Comparison of ENCODE assay signal across 17 cellular contexts in genomic region chr11:76030973-76031590, GRCh38.
DNase-seq lines count a peak whose midpoint lies in the region; ATAC-seq and TF ChIP-seq lines count a peak whose summit lies in the region.
"Had no signal": no experiment of that assay in that cellular context is flagged by ENCODE, and none has a peak within 500 bp of the region (broad histone marks: within the 10 kb centered on the region; RNA-seq: fewer than 3 reads in every experiment).

No MANE protein-coding gene starts in this region.

- DNase-seq in Caco-2: no peak
- peak; percentile 43 for DNase-seq in NCI-H526 treated with DMSO at 0.1 percent for 48 hours (lab: John Stamatoyannopoulos, UW)
- peak; percentile 59 for DNase-seq in choroid plexus epithelial cell (ENCODE audit: low read depth)
- no peak for DNase-seq in memory B cell (ENCODE audit: low spot score in 2 of 2)
- DNase-seq in stimulated activated CD4-positive, alpha-beta T cell treated with anti-CD3 and anti-CD28 coated beads, Interleukin-4, amount 100 ng/mL, for 1 hour: no peak
- no peak for DNase-seq in effector CD8-positive, alpha-beta T cell (lab: John Stamatoyannopoulos, UW)
- DNase-seq in OCI-M2 (lab: John Stamatoyannopoulos, UW; ENCODE audit: unreplicated experiment): no peak
- DNase-seq: activated CD4-positive, alpha-beta T cell treated with anti-CD3 and anti-CD28 coated beads for 48 hours; activated T-cell treated with anti-CD3 and anti-CD28 coated beads, Interleukin-2, amount 50 U/mL, for 24 hours; DMS153; NCI-H1417; NCI-H345; Peyer's patch; stimulated activated CD4-positive, alpha-beta T cell treated with anti-CD3 and anti-CD28 coated beads, Interleukin-15, amount 100 ng/mL, for 24 hours had no signal

- H3K4me1 Mint-ChIP-seq in Caco-2 (ENCODE audit: low read depth, unreplicated experiment) (peaks cover 22% of the 10 kb centered on the region), memory B cell (peaks cover 26% of the 10 kb centered on the region)

- H3K27me3 Mint-ChIP-seq in Caco-2 (ENCODE audit: insufficient read depth, unreplicated experiment): no peaks in the 10 kb centered on the region
- H3K27me3 Mint-ChIP-seq in memory B cell: no peaks in the 10 kb centered on the region
- H3K27me3 Mint-ChIP-seq: activated T-cell treated with anti-CD3 and anti-CD28 coated beads, Interleukin-2, amount 50 U/mL, for 24 hours; B cell; dendritic cell treated with granulocyte-macrophage colony-stimulating factor and Interleukin-4, amounts not matched to agents 40 ng/mL and 50 ng/mL, for 4 days had no signal

- intact Hi-C loops in Caco-2 (cut with micrococcal nuclease; ENCODE audit: unreplicated experiment): loop anchor here (5.0 kb wide), 1 partner anchor 134 kb away; no protein-coding TSS in a partner anchor

- H3K4me3 ChIP-seq in Caco-2 (ENCODE audit: low read depth, low read length): no peak overlapping the region
- no peak overlapping the region for H3K4me3 ChIP-seq in choroid plexus epithelial cell (ENCODE audit: low read depth, low read length)
- H3K4me3 ChIP-seq: Peyer's patch had no signal

- H3K9me3 ChIP-seq in Caco-2: no peaks in the 10 kb centered on the region
- H3K9me3 ChIP-seq: Peyer's patch had no signal

- peaks cover 22% of the 10 kb centered on the region for H3K4me1 ChIP-seq in Caco-2
- H3K4me1 ChIP-seq: Peyer's patch had no signal

- POLR2A ChIA-PET in Caco-2 (lab: Charles Lee): no interaction called here

- peaks cover 11% of the 10 kb centered on the region for H3K9me3 Mint-ChIP-seq in Caco-2 (ENCODE audit: unreplicated experiment)
- H3K9me3 Mint-ChIP-seq in memory B cell: no peaks in the 10 kb centered on the region
- H3K9me3 Mint-ChIP-seq: activated T-cell treated with anti-CD3 and anti-CD28 coated beads, Interleukin-2, amount 50 U/mL, for 24 hours; dendritic cell treated with granulocyte-macrophage colony-stimulating factor and Interleukin-4, amounts not matched to agents 40 ng/mL and 50 ng/mL, for 4 days had no signal

- TF ChIP-seq CTCF in Caco-2 (IDR thresholded peaks at IDR 0.05; ENCODE audit: insufficient read depth in 1 of 2, low read depth in 1 of 2, low read length in 1 of 2, severe bottlenecking in 1 of 2, unreplicated experiment in 1 of 2) (no peak), choroid plexus epithelial cell (conservative IDR thresholded peaks at IDR 0.05; ENCODE audit: low read depth, low read length) (no peak)

- BruUV-seq in Caco-2 (replicated peaks; lab: Mats Ljungman, UMichigan): TSS peak; percentile 23

- no peak overlapping the region for H3K4me3 Mint-ChIP-seq in Caco-2 (ENCODE audit: unreplicated experiment)
- H3K4me3 Mint-ChIP-seq in memory B cell: no peak overlapping the region
- H3K4me3 Mint-ChIP-seq: activated T-cell treated with anti-CD3 and anti-CD28 coated beads, Interleukin-2, amount 50 U/mL, for 24 hours; B cell; dendritic cell treated with granulocyte-macrophage colony-stimulating factor and Interleukin-4, amounts not matched to agents 40 ng/mL and 50 ng/mL, for 4 days had no signal

- H3K27ac Mint-ChIP-seq in Caco-2 (ENCODE audit: unreplicated experiment) (peak overlapping the region; percentile 30), memory B cell (peak overlapping the region; percentile 51)
- H3K27ac Mint-ChIP-seq: activated T-cell treated with anti-CD3 and anti-CD28 coated beads, Interleukin-2, amount 50 U/mL, for 24 hours; B cell; dendritic cell treated with granulocyte-macrophage colony-stimulating factor and Interleukin-4, amounts not matched to agents 40 ng/mL and 50 ng/mL, for 4 days had no signal

- no peaks in the 10 kb centered on the region for H3K27me3 ChIP-seq in Caco-2 (replicated peaks; ENCODE audit: control insufficient read depth, insufficient read depth, low read length)
- H3K27me3 ChIP-seq: Peyer's patch had no signal

- ATAC-seq in memory B cell (ENCODE audit: low read depth) (no peak), GM19324 (IDR thresholded peaks at IDR 0.05; ENCODE audit: low FRiP score, unreplicated experiment) (no peak)

- CTCF ChIA-PET in Caco-2 (lab: Charles Lee): no interaction called here

- H3K36me3 Mint-ChIP-seq in Caco-2 (ENCODE audit: insufficient read depth, unreplicated experiment) (no peaks in the 10 kb centered on the region), memory B cell (peaks cover 35% of the 10 kb centered on the region)

- H3K36me3 ChIP-seq in Caco-2 (ENCODE audit: control insufficient read depth, insufficient read depth, low read length): 0 out of 2 replicates have a peak, but pooled peaks cover 2% of the 10 kb centered on the region
- H3K36me3 ChIP-seq: Peyer's patch had no signal

Comparison
In these comparisons a context has a peak if more than half of its experiments do, and no peak if none do; other contexts are left out.
1. DNase-seq: peak in NCI-H526 treated with DMSO at 0.1 percent for 48 hours (single experiment) and choroid plexus epithelial cell (single experiment); none in Caco-2 (0 of 2), memory B cell (0 of 2), stimulated activated CD4-positive, alpha-beta T cell treated with anti-CD3 and anti-CD28 coated beads, Interleukin-4, amount 100 ng/mL, for 1 hour (single experiment), effector CD8-positive, alpha-beta T cell (single experiment) and OCI-M2 (single experiment).